Comparison of ENCODE assay signal across 16 cellular contexts in genomic region chr6:13044390-13044789, GRCh38.
A peak's percentile ranks its signal among the peaks of the same experiment; 100 is the strongest.
DNase-seq lines count a peak whose midpoint lies in the region; ATAC-seq and TF ChIP-seq lines count a peak whose summit lies in the region.
"Had no signal": no experiment of that assay in that cellular context is flagged by ENCODE, and none has a peak within 500 bp of the region (broad histone marks: within the 10 kb centered on the region; RNA-seq: fewer than 3 reads in every experiment).

No MANE protein-coding gene starts in this region.

- no peaks in the 10 kb centered on the region for H3K4me1 ChIP-seq in right cardiac atrium (ENCODE audit: control insufficient read depth, insufficient read depth, low read length)
- H3K4me1 ChIP-seq: SJSA1 had no signal

- no peaks in the 10 kb centered on the region for H3K9me3 Mint-ChIP-seq in naive thymus-derived CD8-positive, alpha-beta T cell
- H3K9me3 Mint-ChIP-seq: activated CD4-positive, alpha-beta memory T cell treated with anti-CD3 and anti-CD28 coated beads for 36 hours; activated naive CD8-positive, alpha-beta T cell treated with anti-CD3 and anti-CD28 coated beads for 36 hours had no signal

- no peaks in the 10 kb centered on the region for H3K9me3 ChIP-seq in right cardiac atrium (ENCODE audit: control insufficient read depth, low read length)
- H3K9me3 ChIP-seq: ovary, SJSA1, tibial artery had no signal

- H3K27me3 Mint-ChIP-seq in naive thymus-derived CD8-positive, alpha-beta T cell: peaks cover 0 to 10% (median 4%) of the 10 kb centered on the region in 5 donors

- H3K27ac ChIP-seq in right cardiac atrium (ENCODE audit: low read length): no peak overlapping the region
- H3K27ac ChIP-seq: ovary, SJSA1, tibial artery had no signal

- TF ChIP-seq CTCF in fibroblast of the aortic adventitia (IDR thresholded peaks at IDR 0.05; ENCODE audit: insufficient read depth, low read length): no peak

- no peaks in the 10 kb centered on the region for H3K4me1 Mint-ChIP-seq in naive thymus-derived CD8-positive, alpha-beta T cell
- H3K4me1 Mint-ChIP-seq: activated naive CD8-positive, alpha-beta T cell treated with anti-CD3 and anti-CD28 coated beads for 36 hours had no signal

- no peak overlapping the region for H3K4me3 ChIP-seq in right cardiac atrium (ENCODE audit: low read length)
- no peak overlapping the region for H3K4me3 ChIP-seq in fibroblast of the aortic adventitia (ENCODE audit: low read depth, low read length)
- H3K4me3 ChIP-seq: ovary, SJSA1, tibial artery had no signal

- H3K27me3 ChIP-seq in right cardiac atrium (ENCODE audit: control insufficient read depth, insufficient read depth): no peaks in the 10 kb centered on the region
- H3K27me3 ChIP-seq: ovary, SJSA1, tibial artery had no signal

- POLR2A ChIA-PET in naive thymus-derived CD8-positive, alpha-beta T cell (lab: Charles Lee): no interaction called here

- peak in 2 of 3 donors; percentile 15 to 38 for DNase-seq in right cardiac atrium
- no peak for DNase-seq in left ventricle myocardium superior
- DNase-seq in RKO (ENCODE audit: low spot score): peak; percentile 38
- DNase-seq in fibroblast of the aortic adventitia (ENCODE audit: low read depth): peak; percentile 4
- DNase-seq in naive thymus-derived CD8-positive, alpha-beta T cell: no peak
- DNase-seq in NK-92 (lab: John Stamatoyannopoulos, UW; ENCODE audit: unreplicated experiment): no peak
- DNase-seq in NCI-H1417 treated with DMSO at 0.1 percent for 48 hours (lab: John Stamatoyannopoulos, UW): no peak
- DNase-seq: activated CD4-positive, alpha-beta memory T cell treated with anti-CD3 and anti-CD28 coated beads for 36 hours; activated naive CD8-positive, alpha-beta T cell treated with anti-CD3 and anti-CD28 coated beads for 36 hours; effector memory CD4-positive, alpha-beta T cell; left cardiac atrium; NCI-H146; ovary; tibial artery had no signal

- H3K36me3 Mint-ChIP-seq in naive thymus-derived CD8-positive, alpha-beta T cell: no peaks in the 10 kb centered on the region
- H3K36me3 Mint-ChIP-seq: activated CD4-positive, alpha-beta memory T cell treated with anti-CD3 and anti-CD28 coated beads for 36 hours; activated naive CD8-positive, alpha-beta T cell treated with anti-CD3 and anti-CD28 coated beads for 36 hours had no signal

- 72% methylated on average over 6 of the region's 6 CpGs for WGBS in right cardiac atrium

- peak in 1 of 2 donors; percentile 74 for ATAC-seq in right cardiac atrium
- no peak for ATAC-seq in left ventricle myocardium superior
- no peak for ATAC-seq in GM19023 (IDR thresholded peaks at IDR 0.05; ENCODE audit: unreplicated experiment)
- ATAC-seq in naive thymus-derived CD8-positive, alpha-beta T cell: no peak

- intact Hi-C loops in right cardiac atrium (cut with DNase I): no loop called here
- intact Hi-C loops in left ventricle myocardium superior (cut with micrococcal nuclease): no loop called here

- H3K4me3 Mint-ChIP-seq in naive thymus-derived CD8-positive, alpha-beta T cell: no peak overlapping the region
- H3K4me3 Mint-ChIP-seq: activated CD4-positive, alpha-beta memory T cell treated with anti-CD3 and anti-CD28 coated beads for 36 hours; activated naive CD8-positive, alpha-beta T cell treated with anti-CD3 and anti-CD28 coated beads for 36 hours had no signal

- no peak overlapping the region for H3K27ac Mint-ChIP-seq in naive thymus-derived CD8-positive, alpha-beta T cell
- H3K27ac Mint-ChIP-seq: activated CD4-positive, alpha-beta memory T cell treated with anti-CD3 and anti-CD28 coated beads for 36 hours; activated naive CD8-positive, alpha-beta T cell treated with anti-CD3 and anti-CD28 coated beads for 36 hours had no signal

Comparison
In these comparisons a context has a peak if more than half of its experiments do, and no peak if none do; other contexts are left out.
1. DNase-seq: peak in right cardiac atrium (2 of 3), RKO (single experiment) and fibroblast of the aortic adventitia (single experiment); none in left ventricle myocardium superior (single experiment), naive thymus-derived CD8-positive, alpha-beta T cell (0 of 10), NK-92 (single experiment) and NCI-H1417 treated with DMSO at 0.1 percent for 48 hours (single experiment).